ENCODE assay signal across 9 cellular contexts in genomic region chr4:86595426-86595805, GRCh38. TPM values are rescaled to one million over a fixed set of nuclear protein-coding genes. Genes with fewer than 3 reads are reported as not detected.
A peak's percentile ranks its signal among the peaks of the same experiment; 100 is the strongest.
DNase-seq lines count a peak whose midpoint lies in the region; TF ChIP-seq lines count a peak whose summit lies in the region.
"Had no signal": no experiment of that assay in that cellular context is flagged by ENCODE, and none has a peak within 500 bp of the region (broad histone marks: within the 10 kb centered on the region; RNA-seq: fewer than 3 reads in every experiment).

No MANE protein-coding gene starts in this region.

- peak overlapping the region; percentile 93 for H3K9ac ChIP-seq in mesenchymal stem cell (ENCODE audit: low read length)

- H3K4me2 ChIP-seq in mesenchymal stem cell (ENCODE audit: low read length, poor library complexity, severe bottlenecking): peak overlapping the region; percentile 75
- H3K4me2 ChIP-seq in OCI-LY7 (ENCODE audit: low read length): no peak overlapping the region

- no peaks in the 10 kb centered on the region for H3K9me2 ChIP-seq in OCI-LY7 (ENCODE audit: insufficient read depth, low read length)

- H3K36me3 ChIP-seq in CD8-positive, alpha-beta memory T cell (ENCODE audit: insufficient read depth, low read length): no peaks in the 10 kb centered on the region
- H3K36me3 ChIP-seq in mesenchymal stem cell (ENCODE audit: control insufficient read depth in 1 of 2, insufficient read depth in 2 of 2, low read depth in 1 of 2, low read length in 2 of 2): no peaks in the 10 kb centered on the region
- H3K36me3 ChIP-seq in uterus: no peaks in the 10 kb centered on the region
- no peaks in the 10 kb centered on the region for H3K36me3 ChIP-seq in OCI-LY7 (ENCODE audit: insufficient read depth, low read length)

- H3K27ac ChIP-seq in CD8-positive, alpha-beta memory T cell (ENCODE audit: low read depth, low read length): no peak overlapping the region
- H3K27ac ChIP-seq in mesenchymal stem cell (ENCODE audit: low read length, poor library complexity, severe bottlenecking): peak overlapping the region; percentile 86
- H3K27ac ChIP-seq in uterus: peak overlapping the region; percentile 91 to 95
- H3K27ac ChIP-seq in OCI-LY7 (ENCODE audit: low read depth, low read length, poor library complexity, severe bottlenecking): no peak overlapping the region

- no TSS peak for BruUV-seq in OCI-LY7 (replicated peaks; lab: Mats Ljungman, UMichigan)

- H3K4me1 Mint-ChIP-seq in CD8-positive, alpha-beta memory T cell: peaks cover 11 to 16% (median 15%) of the 10 kb centered on the region in 3 donors

- 7% methylated on average over 8 of the region's 9 CpGs for WGBS in mesenchymal stem cell

- peak overlapping the region; percentile 87 for H2BK5ac ChIP-seq in mesenchymal stem cell (ENCODE audit: low read depth, low read length, poor library complexity, severe bottlenecking)

- POLR2A ChIA-PET in CD8-positive, alpha-beta memory T cell (lab: Charles Lee): no interaction called here
- POLR2A ChIA-PET in OCI-LY7 (lab: Charles Lee): interaction anchor here (0.6 to 1.0 kb wide), 3 partner anchors 8 to 1517 kb away, joined by 3 read pairs; no protein-coding TSS in a partner anchor

- H4K8ac ChIP-seq in mesenchymal stem cell (ENCODE audit: low read length): no peak overlapping the region

- no peak overlapping the region for H2BK15ac ChIP-seq in mesenchymal stem cell (ENCODE audit: low read depth, poor library complexity, severe bottlenecking)

- H2AFZ ChIP-seq in mesenchymal stem cell (ENCODE audit: low read depth, low read length): no peak overlapping the region
- H2AFZ ChIP-seq in OCI-LY7 (ENCODE audit: low read length): no peak overlapping the region

- no peak overlapping the region for H3K23ac ChIP-seq in mesenchymal stem cell (ENCODE audit: low read length in 2 of 2)

- peak overlapping the region in 1 of 2 experiments; percentile 41 for H3K4ac ChIP-seq in mesenchymal stem cell (ENCODE audit: low read depth in 1 of 2, low read length in 2 of 2)

- TF ChIP-seq CTCF in uterus (IDR thresholded peaks at IDR 0.05) (no peak), OCI-LY7 (conservative IDR thresholded peaks at IDR 0.05; ENCODE audit: low read length) (no peak)

- H4K20me1 ChIP-seq in OCI-LY7 (ENCODE audit: insufficient read depth, low read length): no peaks in the 10 kb centered on the region

- H2BK120ac ChIP-seq in mesenchymal stem cell (ENCODE audit: low read depth, low read length): no peak overlapping the region

- H3K27ac Mint-ChIP-seq in CD8-positive, alpha-beta memory T cell: peak overlapping the region in 3 of 8 donors; percentile 13 to 59 (median 43)
- H3K27ac Mint-ChIP-seq: IgD-negative memory B cell had no signal

- H3K9me3 ChIP-seq in CD8-positive, alpha-beta memory T cell (ENCODE audit: low read length): no peaks in the 10 kb centered on the region
- H3K9me3 ChIP-seq in mesenchymal stem cell (ENCODE audit: control insufficient read depth, low read length) (no peaks in the 10 kb centered on the region), uterus (no peaks in the 10 kb centered on the region), OCI-LY7 (ENCODE audit: low read length) (no peaks in the 10 kb centered on the region)

- H3K79me1 ChIP-seq in mesenchymal stem cell (replicated peaks; ENCODE audit: low read length, poor library complexity, severe bottlenecking): no peaks in the 10 kb centered on the region

- no peak for TF ChIP-seq POLR2A in uterus (IDR thresholded peaks at IDR 0.05)

- CTCF ChIA-PET in CD8-positive, alpha-beta memory T cell (lab: Charles Lee): no interaction called here
- CTCF ChIA-PET in OCI-LY7 (lab: Charles Lee; ENCODE audit: unreplicated experiment): no interaction called here

- H3K27me3 Mint-ChIP-seq in CD8-positive, alpha-beta memory T cell: peaks cover 5 to 49% of the 10 kb centered on the region in 2 donors

- H3K36me3 Mint-ChIP-seq in CD8-positive, alpha-beta memory T cell: no peaks in the 10 kb centered on the region
- H3K36me3 Mint-ChIP-seq: IgD-negative memory B cell had no signal

- H3K4me1 ChIP-seq in CD8-positive, alpha-beta memory T cell (ENCODE audit: insufficient read depth, low read length): no peaks in the 10 kb centered on the region
- H3K4me1 ChIP-seq in mesenchymal stem cell (ENCODE audit: control insufficient read depth, insufficient read depth, low read depth, low read length) (peaks cover 7% of the 10 kb centered on the region), uterus (no peaks in the 10 kb centered on the region), OCI-LY7 (ENCODE audit: insufficient read depth, low read length, poor library complexity, severe bottlenecking) (no peaks in the 10 kb centered on the region)

- no peak overlapping the region for H2BK12ac ChIP-seq in mesenchymal stem cell (ENCODE audit: low read length in 2 of 2)

- no peak overlapping the region for H4K91ac ChIP-seq in mesenchymal stem cell (ENCODE audit: low read length)

- H3K4me3 Mint-ChIP-seq in CD8-positive, alpha-beta memory T cell: peak overlapping the region; percentile 60 to 90 (median 74)

- peak overlapping the region; percentile 71 to 80 for H3K18ac ChIP-seq in mesenchymal stem cell (ENCODE audit: low read depth in 1 of 2, low read length in 2 of 2)

- H2AK5ac ChIP-seq in mesenchymal stem cell (ENCODE audit: low read length, severe bottlenecking): no peak overlapping the region

- H3K9me3 Mint-ChIP-seq in CD8-positive, alpha-beta memory T cell: peaks cover 0 to 5% (median 0%) of the 10 kb centered on the region in 5 donors

- H3K27me3 ChIP-seq in CD8-positive, alpha-beta memory T cell (ENCODE audit: insufficient read depth, low read length, poor library complexity, severe bottlenecking): peaks cover 5% of the 10 kb centered on the region
- H3K27me3 ChIP-seq in mesenchymal stem cell (ENCODE audit: control insufficient read depth in 1 of 2, insufficient read depth in 1 of 2, low read length in 2 of 2): no peaks in the 10 kb centered on the region
- no peaks in the 10 kb centered on the region for H3K27me3 ChIP-seq in uterus

- no peak for DNase-seq in CD8-positive, alpha-beta memory T cell
- DNase-seq in NCI-H1105 treated with DMSO at 0.1 percent for 48 hours (lab: John Stamatoyannopoulos, UW) (peak; percentile 29), mesenchymal stem cell (peak; percentile 75), uterus (peak in 1 of 2 donors; percentile 22), OCI-LY7 (ENCODE audit: low spot score) (no peak), cerebellum (ENCODE audit: low spot score) (no peak)
- peak; percentile 5 for DNase-seq in central memory CD4-positive, alpha-beta T cell
- DNase-seq in activated effector memory CD4-positive, alpha-beta T cell treated with anti-CD3 and anti-CD28 coated beads, Interleukin-2, amount 50 U/mL, for 16 hours: no peak

- intact Hi-C loops in uterus (cut with DNase I; ENCODE audit: low total_unique reads) (no loop called here), OCI-LY7 (cut with micrococcal nuclease; ENCODE audit: unreplicated experiment) (no loop called here)

- H3K14ac ChIP-seq in mesenchymal stem cell (ENCODE audit: low read length in 2 of 2): no peak overlapping the region

- H3K4me3 ChIP-seq in CD8-positive, alpha-beta memory T cell (ENCODE audit: low read length): no peak overlapping the region
- peak overlapping the region; percentile 89 to 93 for H3K4me3 ChIP-seq in mesenchymal stem cell (ENCODE audit: insufficient read depth in 1 of 2, low read depth in 1 of 2, low read length in 2 of 2)
- H3K4me3 ChIP-seq in uterus: peak overlapping the region; percentile 86 to 87
- H3K4me3 ChIP-seq in OCI-LY7 (ENCODE audit: low read depth, low read length, poor library complexity, severe bottlenecking): no peak overlapping the region

- no peaks in the 10 kb centered on the region for H3K79me2 ChIP-seq in OCI-LY7 (ENCODE audit: insufficient read depth, low read depth, low read length)

RNA-seq across cellular contexts. Expression of gene PTPN13, which starts 1.3 kb away (rescaled TPM):
- total RNA-seq in CD8-positive, alpha-beta memory T cell: under 1 TPM; 0.07 to 0.53 TPM
- polyA plus RNA-seq in CD8-positive, alpha-beta memory T cell: 1.3 TPM
- 19.4 TPM for polyA plus RNA-seq in mesenchymal stem cell (2013, experiment 1 of 2)
- polyA plus RNA-seq in mesenchymal stem cell (2013, experiment 2 of 2): 19.1 TPM
- total RNA-seq in uterus: 10 to 100 TPM; 24.3 to 79.2 (median 37.9) TPM
- total RNA-seq in OCI-LY7 (2014; rRNA removed; shearing (Covaris generic)): not detected in 2 replicates
- not detected in 2 replicates for total RNA-seq in OCI-LY7 (2022)
- total RNA-seq in cerebellum: 57.8 TPM
- polyA plus RNA-seq: IgD-negative memory B cell had no signal

Comparison
In these comparisons a context has a peak if more than half of its experiments do, and no peak if none do; other contexts are left out.
1. DNase-seq: peak in NCI-H1105 treated with DMSO at 0.1 percent for 48 hours (single experiment), central memory CD4-positive, alpha-beta T cell (single experiment) and mesenchymal stem cell (single experiment); none in CD8-positive, alpha-beta memory T cell (0 of 5), activated effector memory CD4-positive, alpha-beta T cell treated with anti-CD3 and anti-CD28 coated beads, Interleukin-2, amount 50 U/mL, for 16 hours (single experiment), OCI-LY7 (single experiment) and cerebellum (single experiment).
2. H3K27ac ChIP-seq: peak in mesenchymal stem cell (single experiment) and uterus (2 of 2); none in CD8-positive, alpha-beta memory T cell (single experiment) and OCI-LY7 (single experiment).
3. H3K4me3 ChIP-seq: peak in mesenchymal stem cell (2 of 2) and uterus (2 of 2); none in CD8-positive, alpha-beta memory T cell (single experiment) and OCI-LY7 (single experiment).
4. RNA of gene PTPN13, which starts 1.3 kb away (total RNA-seq): 57.8 TPM in cerebellum (single experiment) and 24.3 to 79.2 TPM in uterus; 0.07 to 0.53 TPM in CD8-positive, alpha-beta memory T cell and not detected in OCI-LY7; every median in the first group is over 10 times any median in the second.